13 cellular contexts compared by ENCODE assay signal in genomic region chr9:98867109-98867433, GRCh38. TPM values are rescaled to one million over a fixed set of nuclear protein-coding genes. Genes with fewer than 3 reads are reported as not detected.
A peak's percentile ranks its signal among the peaks of the same experiment; 100 is the strongest.
DNase-seq lines count a peak whose midpoint lies in the region; ATAC-seq and TF ChIP-seq lines count a peak whose summit lies in the region.
"Had no signal": no experiment of that assay in that cellular context is flagged by ENCODE, and none has a peak within 500 bp of the region (broad histone marks: within the 10 kb centered on the region; RNA-seq: fewer than 3 reads in every experiment).

No MANE protein-coding gene starts in this region.

- H3K9me3 ChIP-seq in CD8-positive, alpha-beta memory T cell (ENCODE audit: low read length): no peaks in the 10 kb centered on the region
- H3K9me3 ChIP-seq in left ventricle myocardium inferior (replicated peaks) (peaks cover 5% of the 10 kb centered on the region), psoas muscle (no peaks in the 10 kb centered on the region)

- POLR2A ChIA-PET in CD8-positive, alpha-beta memory T cell (lab: Charles Lee): no interaction called here

- H3K27ac ChIP-seq in CD8-positive, alpha-beta memory T cell (ENCODE audit: low read depth, low read length): peak overlapping the region; percentile 28
- H3K27ac ChIP-seq in left ventricle myocardium inferior (replicated peaks): peak overlapping the region; percentile 94
- peak overlapping the region; percentile 61 for H3K27ac ChIP-seq in psoas muscle

- H3K4me3 Mint-ChIP-seq in CD8-positive, alpha-beta memory T cell: no peak overlapping the region
- H3K4me3 Mint-ChIP-seq: activated CD4-positive, alpha-beta memory T cell treated with anti-CD3 and anti-CD28 coated beads, Interleukin-2, amount 10 ng/mL, durations not matched to agents 7 days and 5 days; brain had no signal

- peaks cover 0 to 2% (median 0%) of the 10 kb centered on the region in 5 donors for H3K9me3 Mint-ChIP-seq in CD8-positive, alpha-beta memory T cell
- H3K9me3 Mint-ChIP-seq: activated CD4-positive, alpha-beta memory T cell treated with anti-CD3 and anti-CD28 coated beads, Interleukin-2, amount 10 ng/mL, durations not matched to agents 7 days and 5 days had no signal

- H3K36me3 ChIP-seq in CD8-positive, alpha-beta memory T cell (ENCODE audit: insufficient read depth, low read length): no peaks in the 10 kb centered on the region
- H3K36me3 ChIP-seq in left ventricle myocardium inferior (no peaks in the 10 kb centered on the region), psoas muscle (ENCODE audit: insufficient read depth in 1 of 2, low read depth in 1 of 2) (no peaks in the 10 kb centered on the region)

- no peak for DNase-seq in CD8-positive, alpha-beta memory T cell
- peak; percentile 52 for DNase-seq in OCI-M1 (lab: John Stamatoyannopoulos, UW)
- no peak for DNase-seq in left ventricle myocardium inferior
- DNase-seq in psoas muscle: no peak
- DNase-seq in retina: no peak
- DNase-seq in NCI-H1092 treated with DMSO at 0.1 percent for 48 hours (lab: John Stamatoyannopoulos, UW): no peak
- DNase-seq: activated CD4-positive, alpha-beta memory T cell treated with anti-CD3 and anti-CD28 coated beads, Interleukin-2, amount 10 ng/mL, durations not matched to agents 7 days and 5 days; activated effector memory CD4-positive, alpha-beta T cell treated with Interleukin-2 at 50 U/mL for 16 hours; NCI-H510A; T-helper 9 cell had no signal

- WGBS in psoas muscle, 3 donors: 26 to 57% (median 30%) methylated on average over 1 of the region's 1 CpG

- no peak overlapping the region for H3K4me3 ChIP-seq in CD8-positive, alpha-beta memory T cell (ENCODE audit: low read length)
- H3K4me3 ChIP-seq in left ventricle myocardium inferior: no peak overlapping the region
- H3K4me3 ChIP-seq in psoas muscle: no peak overlapping the region

- H3K36me3 Mint-ChIP-seq in CD8-positive, alpha-beta memory T cell: no peaks in the 10 kb centered on the region
- H3K36me3 Mint-ChIP-seq: brain had no signal

- intact Hi-C loops in left ventricle myocardium inferior (cut with micrococcal nuclease): loop anchor here (10.0 kb wide), 1 partner anchor 108 kb away; no protein-coding TSS in a partner anchor
- intact Hi-C loops in psoas muscle (cut with DNase I): no loop called here

- H3K27me3 Mint-ChIP-seq in CD8-positive, alpha-beta memory T cell: peaks cover 8 to 38% of the 10 kb centered on the region in 2 donors

- no peaks in the 10 kb centered on the region for H3K27me3 ChIP-seq in CD8-positive, alpha-beta memory T cell (ENCODE audit: insufficient read depth, low read length, poor library complexity, severe bottlenecking)
- H3K27me3 ChIP-seq in left ventricle myocardium inferior (ENCODE audit: low read depth) (no peaks in the 10 kb centered on the region), psoas muscle (ENCODE audit: insufficient read depth in 3 of 3, low read length in 2 of 3) (peaks cover 0 to 7% (median 3%) of the 10 kb centered on the region in 3 donors)

- ATAC-seq in psoas muscle (no peak), GM21825 (IDR thresholded peaks at IDR 0.05; ENCODE audit: unreplicated experiment) (no peak), HG03457 (IDR thresholded peaks at IDR 0.05; ENCODE audit: unreplicated experiment) (no peak)

- TF ChIP-seq CTCF in left ventricle myocardium inferior (IDR thresholded peaks at IDR 0.05; ENCODE audit: borderline replicate concordance): no peak
- TF ChIP-seq CTCF in psoas muscle (IDR thresholded peaks at IDR 0.05): no peak

- no peak overlapping the region for H3K27ac Mint-ChIP-seq in CD8-positive, alpha-beta memory T cell
- H3K27ac Mint-ChIP-seq: activated CD4-positive, alpha-beta memory T cell treated with anti-CD3 and anti-CD28 coated beads, Interleukin-2, amount 10 ng/mL, durations not matched to agents 7 days and 5 days had no signal

- CTCF ChIA-PET in CD8-positive, alpha-beta memory T cell (lab: Charles Lee): no interaction called here

- H3K4me1 ChIP-seq in CD8-positive, alpha-beta memory T cell (ENCODE audit: insufficient read depth, low read length): no peaks in the 10 kb centered on the region
- peaks cover 75% of the 10 kb centered on the region for H3K4me1 ChIP-seq in left ventricle myocardium inferior
- peaks cover 7% of the 10 kb centered on the region for H3K4me1 ChIP-seq in psoas muscle

- H3K4me1 Mint-ChIP-seq in CD8-positive, alpha-beta memory T cell: no peaks in the 10 kb centered on the region

RNA-seq across cellular contexts. Expression of gene GALNT12, which starts 59.6 kb away (rescaled TPM):
- 1 to 10 TPM; 4.7 to 4.9 TPM for total RNA-seq in CD8-positive, alpha-beta memory T cell
- 5.2 TPM for polyA plus RNA-seq in CD8-positive, alpha-beta memory T cell
- total RNA-seq in left ventricle myocardium inferior (0.55 TPM), psoas muscle (under 1 TPM in 3 of 4 donors, not detected in 1; 0.29 to 0.32 (median 0.32) TPM)
- under 1 TPM; 0.12 to 0.27 (median 0.13) TPM for polyA plus RNA-seq in psoas muscle

Comparison
In these comparisons a context has a peak if more than half of its experiments do, and no peak if none do; other contexts are left out.
1. H3K27ac ChIP-seq: peak in every context shown above with its lines; median percentile 94 in left ventricle myocardium inferior; 61 in psoas muscle; 28 in CD8-positive, alpha-beta memory T cell.